10 cellular contexts compared by ENCODE assay signal in genomic region chr2:220159738-220160137, GRCh38.
"Had no signal": no experiment of that assay in that cellular context is flagged by ENCODE, and none has a peak within 500 bp of the region (broad histone marks: within the 10 kb centered on the region; RNA-seq: fewer than 3 reads in every experiment).

No MANE protein-coding gene starts in this region.

- DNase-seq: GM23248, GOT3, H7, H9, HCEC 1CT, HFFc6 had no signal

- H3K4me1 Mint-ChIP-seq: GM23338 had no signal

- H3K9ac ChIP-seq: GM23248 had no signal

- FAIRE-seq: H1 had no signal

- H3K4me2 ChIP-seq: GM23338 had no signal

- ATAC-seq: GM23338, HCT116 had no signal

- H3K27ac Mint-ChIP-seq: GM23338, H9, HFFc6 had no signal

- H3K4me3 Mint-ChIP-seq: GM23338, H9, HFFc6 had no signal

- H3K27ac ChIP-seq: GM23248 had no signal

- H3K4me1 ChIP-seq: HAP-1 had no signal

- H3K9me3 ChIP-seq: HAP-1 had no signal

- H2AFZ ChIP-seq: GM23248, GM23338 had no signal

- H3K36me3 ChIP-seq: HAP-1 had no signal

- H3K4me3 ChIP-seq: GM23248, GM23338, HAP-1 had no signal
